Comparison of ENCODE assay signal across 8 cellular contexts in genomic region chr22:35376728-35377472, GRCh38. TPM values are rescaled to one million over a fixed set of nuclear protein-coding genes. Genes with fewer than 3 reads are reported as not detected.
DNase-seq lines count a peak whose midpoint lies in the region; ATAC-seq, FAIRE-seq and TF ChIP-seq lines count a peak whose summit lies in the region.

No MANE protein-coding gene starts in this region.

- POLR2A ChIA-PET in SK-N-SH (lab: Yijun Ruan, JAX) = no interaction called here

- peaks cover 16% of the 10 kb centered on the region for H3F3A ChIP-seq in SK-N-SH (replicated peaks; ENCODE audit: insufficient read depth)

- H3K79me2 ChIP-seq in KMS-11 (ENCODE audit: insufficient read depth, low read depth) = no peaks in the 10 kb centered on the region
- H3K79me2 ChIP-seq in SK-N-SH (ENCODE audit: insufficient read depth) = no peaks in the 10 kb centered on the region; the same call in 1 of the 2 replicates
- H3K79me2 ChIP-seq in keratinocyte (ENCODE audit: control insufficient read depth, insufficient read depth, low read length) = no peaks in the 10 kb centered on the region

- H3K36me3 ChIP-seq in ES-I3 (ENCODE audit: insufficient read depth, low read length) = no peaks in the 10 kb centered on the region
- no peaks in the 10 kb centered on the region for H3K36me3 ChIP-seq in KMS-11 (ENCODE audit: insufficient read depth)
- no peaks in the 10 kb centered on the region for H3K36me3 ChIP-seq in SK-N-SH (replicated peaks in 1 of 2; ENCODE audit: control insufficient read depth in 1 of 2, insufficient read depth in 2 of 2, low read length in 1 of 2)
- no peaks in the 10 kb centered on the region for H3K36me3 ChIP-seq in keratinocyte (ENCODE audit: control insufficient read depth in 2 of 2, extremely low read depth in 1 of 2, insufficient read depth in 2 of 2, low read length in 2 of 2)

- 31% methylated on average over 16 of the region's 17 CpGs for WGBS in SK-N-SH (ENCODE audit: low lambda C conversion rate)

- peak overlapping the region; percentile 77 for H3K27ac ChIP-seq in KMS-11
- H3K27ac ChIP-seq in SK-N-SH (ENCODE audit: low read depth in 2 of 2, low read length in 1 of 2) = peak overlapping the region in 1 of 2 experiments; percentile 58; a peak in 2 of 4 replicates
- peak overlapping the region; percentile 58 for H3K27ac ChIP-seq in keratinocyte (ENCODE audit: control insufficient read depth, insufficient read depth, low read length)
- peak overlapping the region in 20 of 21 experiments; percentile 13 to 86 (median 70) for H3K27ac ChIP-seq in skin epidermis

- H4K20me1 ChIP-seq in KMS-11 (ENCODE audit: insufficient read depth) (no peaks in the 10 kb centered on the region), SK-N-SH (ENCODE audit: insufficient read depth) (no peaks in the 10 kb centered on the region), keratinocyte (ENCODE audit: control insufficient read depth, extremely low read depth, insufficient read depth, low read length) (no peaks in the 10 kb centered on the region)

- H3K9me1 ChIP-seq in keratinocyte (ENCODE audit: control insufficient read depth, extremely low read depth, insufficient read depth, low read length) = no peaks in the 10 kb centered on the region

- H3K9me3 ChIP-seq in ES-I3 (ENCODE audit: control insufficient read depth, insufficient read depth, low read length) (no peaks in the 10 kb centered on the region), SK-N-SH (no peaks in the 10 kb centered on the region), keratinocyte (ENCODE audit: control insufficient read depth, low read depth, low read length) (no peaks in the 10 kb centered on the region)

- ATAC-seq in GM21723 (IDR thresholded peaks at IDR 0.05; ENCODE audit: unreplicated experiment) (peak; percentile 53), GM18858 (IDR thresholded peaks at IDR 0.05; ENCODE audit: unreplicated experiment) (no peak)

- FAIRE-seq in keratinocyte (lab: Jason Lieb, UNC) = peak; percentile 32

- H3K4me1 ChIP-seq in ES-I3 (ENCODE audit: insufficient read depth, low read length) (peaks cover 49% of the 10 kb centered on the region), KMS-11 (ENCODE audit: low read depth, poor library complexity, severe bottlenecking) (peaks cover 48% of the 10 kb centered on the region), SK-N-SH (ENCODE audit: control insufficient read depth in 1 of 2, insufficient read depth in 2 of 2, low read depth in 1 of 2, low read length in 1 of 2) (peaks cover 15 to 19% of the 10 kb centered on the region in 2 experiments; a peak in 3 of 4 replicates), keratinocyte (ENCODE audit: control insufficient read depth, extremely low read depth, insufficient read depth, low read length) (peaks cover 20% of the 10 kb centered on the region)

- H3K9ac ChIP-seq in ES-I3 (ENCODE audit: low read depth, low read length) (peak overlapping the region; percentile 26; the same call in 1 of the 2 replicates), KMS-11 (peak overlapping the region; percentile 62), SK-N-SH (peak overlapping the region; percentile 29), keratinocyte (ENCODE audit: control insufficient read depth, extremely low read depth, insufficient read depth, low read length) (peak overlapping the region; percentile 60)

- H3K4me3 Mint-ChIP-seq in chondrocyte (ENCODE audit: unreplicated experiment) = peak overlapping the region; percentile 20

- no peaks in the 10 kb centered on the region for H3K9me3 Mint-ChIP-seq in chondrocyte (ENCODE audit: low read depth)

- CTCF ChIA-PET in SK-N-SH (lab: Yijun Ruan, JAX) = interaction anchor here (0.9 to 1.6 kb wide), 1 partner anchor 54 kb away, joined by 4 to 5 read pairs; no protein-coding TSS in a partner anchor

- H3K36me3 Mint-ChIP-seq in chondrocyte (ENCODE audit: low read depth) = no peaks in the 10 kb centered on the region

- H3K4me3 ChIP-seq in KMS-11 (IDR thresholded peaks at IDR 0.05; ENCODE audit: insufficient read depth, low read depth, low read length) (no peak overlapping the region), SK-N-SH (ENCODE audit: low read depth in 2 of 2, low read length in 1 of 2) (no peak overlapping the region), keratinocyte (ENCODE audit: control insufficient read depth in 2 of 3, extremely low read depth in 1 of 3, insufficient read depth in 2 of 3, low read depth in 1 of 3, low read length in 3 of 3) (peak overlapping the region in 1 of 3 experiments; percentile 38), skin epidermis (no peak overlapping the region)

- TF ChIP-seq RAD21 in SK-N-SH (IDR thresholded peaks at IDR 0.05; ENCODE audit: low read length) = no peak

- peak overlapping the region; percentile 70 for H2AFZ ChIP-seq in KMS-11 (ENCODE audit: low read depth)
- peak overlapping the region; percentile 69 for H2AFZ ChIP-seq in SK-N-SH (ENCODE audit: low read depth)
- H2AFZ ChIP-seq in keratinocyte (ENCODE audit: control insufficient read depth, low read length) = peak overlapping the region; percentile 92

- dilution Hi-C loops in keratinocyte (cut with MboI; ENCODE audit: extremely low pct_ligation_motif_present, low sequenced_read_pairs) = no loop called here

- TF ChIP-seq EP300 in SK-N-SH (IDR thresholded peaks at IDR 0.05; ENCODE audit: borderline replicate concordance in 1 of 2, low read depth in 1 of 2, low read length in 1 of 2) = peak in 1 of 2 experiments; percentile 50; a peak in 1 of 4 replicates

- DNase-seq in SK-N-SH = no peak
- DNase-seq in chondrocyte (ENCODE audit: low spot score) = no peak
- peak; percentile 84 for DNase-seq in keratinocyte (ENCODE audit: low read depth, low spot score)

- H3K4me2 ChIP-seq in KMS-11 (peak overlapping the region; percentile 75), SK-N-SH (peak overlapping the region; percentile 6; the same call in 1 of the 2 replicates), keratinocyte (ENCODE audit: control insufficient read depth, extremely low read depth, insufficient read depth, low read depth, low read length) (peak overlapping the region; percentile 77)

- H3K4me1 Mint-ChIP-seq in chondrocyte (ENCODE audit: low read depth) = peaks cover 49% of the 10 kb centered on the region

- peak overlapping the region; percentile 95 for H3K27ac Mint-ChIP-seq in chondrocyte (ENCODE audit: unreplicated experiment)

- TF ChIP-seq CTCF in KMS-11 (conservative IDR thresholded peaks at IDR 0.05; ENCODE audit: low read depth, low read length) = no peak
- no peak for TF ChIP-seq CTCF in SK-N-SH (IDR thresholded peaks at IDR 0.05)
- no peak for TF ChIP-seq CTCF in chondrocyte (IDR thresholded peaks at IDR 0.05)
- no peak for TF ChIP-seq CTCF in keratinocyte (optimal IDR thresholded peaks at IDR 0.05 in 1 of 3, IDR thresholded peaks at IDR 0.05 in 1 of 3, conservative IDR thresholded peaks at IDR 0.05 in 1 of 3; ENCODE audit: extremely low read depth in 1 of 3, insufficient read depth in 2 of 3, low read length in 3 of 3)

- H3K9me2 ChIP-seq in SK-N-SH = no peaks in the 10 kb centered on the region

- H3K27me3 ChIP-seq in KMS-11 (ENCODE audit: insufficient read depth, low read depth) = no peaks in the 10 kb centered on the region
- no peaks in the 10 kb centered on the region for H3K27me3 ChIP-seq in SK-N-SH (ENCODE audit: insufficient read depth)
- H3K27me3 ChIP-seq in keratinocyte (ENCODE audit: control insufficient read depth, extremely low read depth, insufficient read depth, low read length) = no peaks in the 10 kb centered on the region

- H3K27me3 Mint-ChIP-seq in chondrocyte (ENCODE audit: low read depth) = no peaks in the 10 kb centered on the region

TF ChIP-seq in SK-N-SH, 30 proteins besides CTCF, POLR2A, EP300 and RAD21 (continues in another document):
- TF ChIP-seq FOSL2 (IDR thresholded peaks at IDR 0.05; ENCODE audit: borderline replicate concordance, low read depth) = peak; percentile 34; the same call in 1 of the 2 replicates

RNA-seq across cellular contexts. Expression of gene HMOX1, which starts 4.0 kb away (rescaled TPM):
- polyA plus RNA-seq in SK-N-SH (2012; rRNA removed) (12.9 and 13.7 TPM in 2 replicates), keratinocyte (1.5 to 4.5 TPM (median 2.5 TPM) in 3 replicates)
- 5.8 and 9.2 TPM in 2 replicates for polyA plus RNA-seq in SK-N-SH (2012; cell fraction: cytosol; rRNA removed)
- 11.7 and 13.7 TPM in 2 replicates for polyA plus RNA-seq in SK-N-SH (2012; cell fraction: nucleus; rRNA removed)
- 1.9 to 9.4 TPM (median 8.8 TPM) in 3 replicates for total RNA-seq in chondrocyte
- polyA plus RNA-seq in keratinocyte (2011; ENCODE audit: low read depth) = 12.7 TPM
- 2.9 and 3.4 TPM in 2 replicates for polyA plus RNA-seq in keratinocyte (2011; cell fraction: cytosol; rRNA removed)
- polyA plus RNA-seq in keratinocyte (2011; cell fraction: nucleus; rRNA removed) = 4.1 and 4.6 TPM in 2 replicates
- 4.4 and 98.2 TPM in 2 replicates for polyA plus RNA-seq in keratinocyte (2012; ENCODE audit: low replicate concordance)
- polyA minus RNA-seq in keratinocyte = 1.4 to 6.3 TPM (median 1.9 TPM) in 3 replicates
- polyA minus RNA-seq in keratinocyte (2011; cell fraction: cytosol; rRNA and poly(A)+ RNA removed) = 2.3 TPM
- 2.9 and 5.5 TPM in 2 replicates for polyA minus RNA-seq in keratinocyte (2011; cell fraction: nucleus; rRNA and poly(A)+ RNA removed)

RNA-seq across cellular contexts. Expression of gene MCM5, which starts 23.0 kb away (rescaled TPM):
- polyA plus RNA-seq in SK-N-SH (2012; rRNA removed) (31.6 and 42.9 TPM in 2 replicates), keratinocyte (10.6 to 31.1 TPM (median 24.4 TPM) in 3 replicates)
- 16.5 and 27.2 TPM in 2 replicates for polyA plus RNA-seq in SK-N-SH (2012; cell fraction: cytosol; rRNA removed)
- 39.2 and 51.2 TPM in 2 replicates for polyA plus RNA-seq in SK-N-SH (2012; cell fraction: nucleus; rRNA removed)
- total RNA-seq in chondrocyte = 13.3 to 49.6 TPM (median 14.4 TPM) in 3 replicates
- 2.7 TPM for polyA plus RNA-seq in keratinocyte (2011; ENCODE audit: low read depth)
- polyA plus RNA-seq in keratinocyte (2011; cell fraction: cytosol; rRNA removed) = 6.5 and 9.5 TPM in 2 replicates
- 10.3 and 13.1 TPM in 2 replicates for polyA plus RNA-seq in keratinocyte (2011; cell fraction: nucleus; rRNA removed)
- polyA plus RNA-seq in keratinocyte (2012; ENCODE audit: low replicate concordance) = 3.2 and 38.1 TPM in 2 replicates
- 22.6 to 45.8 TPM (median 45.6 TPM) in 3 replicates for polyA minus RNA-seq in keratinocyte
- 17.8 TPM for polyA minus RNA-seq in keratinocyte (2011; cell fraction: cytosol; rRNA and poly(A)+ RNA removed)
- polyA minus RNA-seq in keratinocyte (2011; cell fraction: nucleus; rRNA and poly(A)+ RNA removed) = 14.0 and 14.7 TPM in 2 replicates

Comparison
In these comparisons a context has a peak if more than half of its experiments do, and no peak if none do; other contexts are left out.
1. H3K4me2 ChIP-seq: peak in every context shown above with its lines; median percentile 77 in keratinocyte; 75 in KMS-11; 6 in SK-N-SH.